8 cellular contexts compared by ENCODE assay signal in genomic region chr2:85994421-85994777, GRCh38.
DNase-seq lines count a peak whose midpoint lies in the region; ATAC-seq and TF ChIP-seq lines count a peak whose summit lies in the region.

No MANE protein-coding gene starts in this region.

- peaks cover 46% of the 10 kb centered on the region for H3K4me1 Mint-ChIP-seq in osteocyte (ENCODE audit: unreplicated experiment)

- TF ChIP-seq CTCF in osteocyte (IDR thresholded peaks at IDR 0.05) (no peak), omental fat pad (IDR thresholded peaks at IDR 0.05) (no peak)

- no peaks in the 10 kb centered on the region for H3K27me3 Mint-ChIP-seq in osteocyte (ENCODE audit: unreplicated experiment)

- H3K9me3 Mint-ChIP-seq in osteocyte (ENCODE audit: unreplicated experiment) = no peaks in the 10 kb centered on the region

- no peaks in the 10 kb centered on the region for H3K36me3 Mint-ChIP-seq in osteocyte (ENCODE audit: unreplicated experiment)

- ATAC-seq in GM18868 (IDR thresholded peaks at IDR 0.05; ENCODE audit: unreplicated experiment) (peak; percentile 26), HG02610 (IDR thresholded peaks at IDR 0.05; ENCODE audit: unreplicated experiment) (peak; percentile 18), omental fat pad (ENCODE audit: low FRiP score) (no peak)

- no peak overlapping the region for H3K4me3 Mint-ChIP-seq in osteocyte (ENCODE audit: unreplicated experiment)

- DNase-seq in OCI-M1 (lab: John Stamatoyannopoulos, UW) (peak; percentile 46), osteocyte (ENCODE audit: extremely low spot score, unreplicated experiment) (peak; percentile 38), RPMI8226 (no peak), omental fat pad (ENCODE audit: low spot score) (no peak), SIG-M5 (lab: John Stamatoyannopoulos, UW) (no peak)
- DNase-seq in stimulated activated CD4-positive, alpha-beta T cell treated with anti-CD3 and anti-CD28 coated beads, Interleukin-15, amount 100 ng/mL, for 24 hours = no peak

- peak overlapping the region; percentile 12 for H3K27ac Mint-ChIP-seq in osteocyte (ENCODE audit: unreplicated experiment)

Comparison
In these comparisons a context has a peak if more than half of its experiments do, and no peak if none do; other contexts are left out.
1. DNase-seq: peak in OCI-M1 (single experiment) and osteocyte (single experiment); none in stimulated activated CD4-positive, alpha-beta T cell treated with anti-CD3 and anti-CD28 coated beads, Interleukin-15, amount 100 ng/mL, for 24 hours (single experiment), RPMI8226 (single experiment), omental fat pad (single experiment) and SIG-M5 (single experiment).